Comparison of ENCODE assay signal across 8 cellular contexts in the genomic region with DNA sequence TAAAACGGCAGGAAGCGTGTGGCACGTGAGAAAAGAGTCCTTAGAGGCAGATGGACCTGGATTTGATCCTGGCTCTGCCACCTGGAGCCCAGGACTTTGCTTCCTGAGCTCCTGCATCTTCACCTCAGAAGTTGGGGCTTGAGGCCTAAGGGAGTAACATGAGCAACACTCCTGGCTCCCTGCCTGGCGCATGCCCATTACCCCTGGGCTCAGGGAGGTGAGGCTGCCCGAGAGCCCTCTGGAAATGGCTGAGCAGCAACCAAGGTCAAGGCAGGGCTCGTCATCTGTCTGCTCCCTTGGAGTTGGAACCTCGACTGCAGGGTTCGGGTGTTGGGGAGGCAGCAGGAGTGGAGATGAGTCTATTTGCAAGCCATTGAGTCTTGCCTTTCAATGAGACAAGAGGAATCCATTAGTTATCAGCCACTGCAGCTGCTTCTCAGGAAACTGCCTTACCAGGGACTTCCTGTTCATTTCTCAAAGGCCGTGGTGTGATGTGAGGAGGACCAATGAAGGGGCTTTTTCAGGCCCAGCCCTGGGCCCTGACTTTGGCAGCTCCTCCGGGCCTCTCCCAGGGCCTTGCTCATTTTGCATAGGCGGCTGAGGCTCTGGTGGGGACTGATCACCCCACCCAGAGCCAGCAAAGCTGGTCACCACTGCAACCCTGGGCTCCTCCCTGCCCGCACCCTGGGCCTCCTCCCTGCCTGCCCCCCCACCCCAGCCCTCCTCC. TPM values are rescaled to one million over a fixed set of nuclear protein-coding genes. Genes with fewer than 3 reads are reported as not detected.
A peak's percentile ranks its signal among the peaks of the same experiment; 100 is the strongest.
DNase-seq lines count a peak whose midpoint lies in the region; ATAC-seq and TF ChIP-seq lines count a peak whose summit lies in the region.

No MANE protein-coding gene starts in this region.

- intact Hi-C loops in dorsolateral prefrontal cortex (cut with DNase I), result no loop called here
- intact Hi-C loops in mucosa of descending colon (cut with DNase I, micrococcal nuclease), result no loop called here
- intact Hi-C loops in uterus (cut with DNase I; ENCODE audit: low total_unique reads), result no loop called here

- H3K9me3 ChIP-seq in HUES48 (ENCODE audit: control insufficient read depth, insufficient read depth, low read length), result no peaks in the 10 kb centered on the region
- no peaks in the 10 kb centered on the region for H3K9me3 ChIP-seq in mucosa of descending colon
- H3K9me3 ChIP-seq in uterus, result no peaks in the 10 kb centered on the region

- H3K4me3 ChIP-seq in GM12875 (ENCODE audit: low read depth, low read length) (peak overlapping the region; percentile 27), HUES48 (ENCODE audit: low read depth, low read length) (no peak overlapping the region), dorsolateral prefrontal cortex (no peak overlapping the region), mucosa of descending colon (no peak overlapping the region), uterus (no peak overlapping the region)

- peaks cover 35% of the 10 kb centered on the region for H3K4me1 ChIP-seq in HUES48 (ENCODE audit: control insufficient read depth, insufficient read depth, low read length)
- no peaks in the 10 kb centered on the region for H3K4me1 ChIP-seq in mucosa of descending colon (ENCODE audit: low read depth)
- peaks cover 11 to 22% of the 10 kb centered on the region in 2 donors for H3K4me1 ChIP-seq in uterus

- TF ChIP-seq CTCF in GM12875 (IDR thresholded peaks at IDR 0.05; ENCODE audit: borderline replicate concordance, insufficient read depth, low read depth, low read length) (no peak), dorsolateral prefrontal cortex (IDR thresholded peaks at IDR 0.05 in 54 of 56, conservative IDR thresholded peaks at IDR 0.05 in 2 of 56; ENCODE audit: low read depth in 1 of 56, partially characterized antibody in 56 of 56) (no peak), mucosa of descending colon (IDR thresholded peaks at IDR 0.05) (no peak), uterus (IDR thresholded peaks at IDR 0.05) (no peak)

- no peak for TF ChIP-seq POLR2A in uterus (IDR thresholded peaks at IDR 0.05)

- peaks cover 39% of the 10 kb centered on the region for H3K36me3 ChIP-seq in HUES48 (ENCODE audit: control insufficient read depth, insufficient read depth, low read length)
- no peaks in the 10 kb centered on the region for H3K36me3 ChIP-seq in mucosa of descending colon (ENCODE audit: low read depth)
- no peaks in the 10 kb centered on the region for H3K36me3 ChIP-seq in uterus

- peak; percentile 41 for DNase-seq in T follicular helper cell (ENCODE audit: low read depth)
- DNase-seq in dorsolateral prefrontal cortex, result peak in 4 of 10 donors; percentile 22 to 54 (median 42)
- DNase-seq in mucosa of descending colon, result no peak
- peak; percentile 60 to 64 for DNase-seq in uterus
- no peak for DNase-seq in SK-N-DZ (ENCODE audit: low spot score)

- H3K27me3 ChIP-seq in HUES48 (ENCODE audit: control insufficient read depth, insufficient read depth, low read length) (no peaks in the 10 kb centered on the region), dorsolateral prefrontal cortex (no peaks in the 10 kb centered on the region), uterus (no peaks in the 10 kb centered on the region)

- peak overlapping the region; percentile 56 for H3K27ac ChIP-seq in HUES48 (ENCODE audit: low read depth, low read length)
- H3K27ac ChIP-seq in dorsolateral prefrontal cortex, result peak overlapping the region in 57 of 59 donors; percentile 31 to 95 (median 77)
- H3K27ac ChIP-seq in uterus, result peak overlapping the region; percentile 77 to 80

- no peak overlapping the region for H3K9ac ChIP-seq in HUES48 (ENCODE audit: low read depth, low read length)

- ATAC-seq in GM21447 (IDR thresholded peaks at IDR 0.05; ENCODE audit: unreplicated experiment), result peak; percentile 90
- ATAC-seq in mucosa of descending colon, result peak; percentile 60

RNA-seq across cellular contexts. Expression of a gene that starts 6.3 kb away (rescaled TPM):
- total RNA-seq in dorsolateral prefrontal cortex (100 to 1,000 TPM in 112 of 120 experiments, 10 to 100 TPM in 8; 72.8 to 347 (median 162) TPM), mucosa of descending colon (10 to 100 TPM in 1 of 3 donors, 1 to 10 TPM in 2; 2.5 to 29.3 (median 8.6) TPM), uterus (100 to 1,000 TPM in 2 of 4 donors, 10 to 100 TPM in 2; 13.5 to 117 (median 84.9) TPM)
- polyA plus RNA-seq in SK-N-DZ (2014; cell fraction: cytosol; rRNA removed), result 238 and 253 TPM in 2 replicates
- polyA plus RNA-seq in SK-N-DZ (2014; cell fraction: nucleus; rRNA removed), result 137 and 153 TPM in 2 replicates

RNA-seq across cellular contexts. Expression of a gene that starts 17.6 kb away (rescaled TPM):
- total RNA-seq in dorsolateral prefrontal cortex, result 100 to 1,000 TPM in 23 of 120 experiments, 10 to 100 TPM in 97; 47.3 to 195 (median 80.7) TPM
- total RNA-seq in mucosa of descending colon, result 10 to 100 TPM in 1 of 3 donors, 1 to 10 TPM in 2; 2.8 to 17.3 (median 7.3) TPM
- 10 to 100 TPM; 23.8 to 57.1 (median 38.3) TPM for total RNA-seq in uterus
- polyA plus RNA-seq in SK-N-DZ (2014; cell fraction: cytosol; rRNA removed), result 182 and 212 TPM in 2 replicates
- 118 and 119 TPM in 2 replicates for polyA plus RNA-seq in SK-N-DZ (2014; cell fraction: nucleus; rRNA removed)

RNA-seq across cellular contexts. Expression of a gene that starts 41.7 kb away (rescaled TPM):
- total RNA-seq in dorsolateral prefrontal cortex (10 to 100 TPM in 100 of 120 experiments, 1 to 10 TPM in 20; 4.7 to 24.3 (median 13.8) TPM), mucosa of descending colon (10 to 100 TPM in 1 of 3 donors, 1 to 10 TPM in 2; 7.5 to 21.8 (median 8.1) TPM), uterus (10 to 100 TPM in 1 of 4 donors, 1 to 10 TPM in 2, under 1 TPM in 1; 0.77 to 19.4 (median 6.8) TPM)
- polyA plus RNA-seq in SK-N-DZ (2014; cell fraction: cytosol; rRNA removed), result 184 and 207 TPM in 2 replicates
- polyA plus RNA-seq in SK-N-DZ (2014; cell fraction: nucleus; rRNA removed), result 56.1 and 83.9 TPM in 2 replicates

RNA-seq across cellular contexts. Expression of a gene that starts 42.0 kb away (rescaled TPM):
- total RNA-seq in dorsolateral prefrontal cortex, result 100 to 1,000 TPM in 1 of 120 experiments, 10 to 100 TPM in 119; 40.6 to 123 (median 65.5) TPM
- total RNA-seq in mucosa of descending colon, result 100 to 1,000 TPM in 1 of 3 donors, 10 to 100 TPM in 2; 56.1 to 107 (median 74.6) TPM
- 10 to 100 TPM; 14.6 to 96.9 (median 38.7) TPM for total RNA-seq in uterus
- 147 and 242 TPM in 2 replicates for polyA plus RNA-seq in SK-N-DZ (2014; cell fraction: cytosol; rRNA removed)
- polyA plus RNA-seq in SK-N-DZ (2014; cell fraction: nucleus; rRNA removed), result 86.1 and 95.3 TPM in 2 replicates

RNA-seq across cellular contexts. Expression of a gene that starts 56.9 kb away (rescaled TPM):
- total RNA-seq in dorsolateral prefrontal cortex, result 100 to 1,000 TPM in 31 of 120 experiments, 10 to 100 TPM in 89; 52.0 to 134 (median 87.6) TPM
- total RNA-seq in mucosa of descending colon, result 10 to 100 TPM in 2 of 3 donors, 1 to 10 TPM in 1; 8.4 to 21.0 (median 11.5) TPM
- total RNA-seq in uterus, result 10 to 100 TPM; 18.2 to 74.6 (median 32.0) TPM
- 11.7 and 18.5 TPM in 2 replicates for polyA plus RNA-seq in SK-N-DZ (2014; cell fraction: cytosol; rRNA removed)
- polyA plus RNA-seq in SK-N-DZ (2014; cell fraction: nucleus; rRNA removed), result 74.0 and 80.6 TPM in 2 replicates

Comparison
In these comparisons a context has a peak if more than half of its experiments do, and no peak if none do; other contexts are left out.
1. DNase-seq: peak in T follicular helper cell (single experiment) and uterus (2 of 2); none in mucosa of descending colon (0 of 3) and SK-N-DZ (single experiment).
2. Peak in every context shown above with its lines, with median percentiles within 50 percentile points of each other: H3K27ac ChIP-seq.